In the genomic region with DNA sequence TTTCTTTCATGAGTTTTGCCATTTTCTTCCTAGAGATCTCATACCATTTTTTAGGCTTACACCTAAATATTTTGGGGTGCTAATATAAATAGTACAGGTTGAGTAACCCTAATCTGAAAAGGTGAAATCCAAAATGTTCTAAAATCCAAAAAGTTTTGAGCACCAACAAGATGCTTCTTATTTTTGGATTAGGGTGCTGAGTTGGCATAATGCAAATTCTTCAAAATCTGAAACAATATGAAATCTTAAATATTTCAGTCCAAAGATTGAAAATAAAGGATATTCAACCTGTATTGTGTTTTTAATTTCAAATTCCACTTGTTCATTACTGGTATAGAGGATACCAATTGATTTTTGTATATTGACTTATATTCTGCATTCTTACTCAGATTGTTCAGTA, we compare ENCODE assay signal across 32 cellular contexts. TPM values are rescaled to one million over a fixed set of nuclear protein-coding genes. Genes with fewer than 3 reads are reported as not detected.
"Had no signal": no experiment of that assay in that cellular context is flagged by ENCODE, and none has a peak within 500 bp of the region (broad histone marks: within the 10 kb centered on the region; RNA-seq: fewer than 3 reads in every experiment).

No MANE protein-coding gene starts in this region.

- H3K27me3 ChIP-seq: MG63, Peyer's patch, SJSA1 had no signal

- H3K4me2 ChIP-seq: SK-N-SH had no signal

- DNase-seq: Kasumi-1, MG63, NCI-H1048, NCI-H1092 treated with DMSO at 0.1 percent for 48 hours, NCI-H1105 treated with DMSO at 0.1 percent for 48 hours, NCI-H1417, NCI-H1436, NCI-H146, NCI-H1694, NCI-H187, NCI-H1930, NCI-H2029 treated with DMSO at 0.1 percent for 48 hours, NCI-H2081 treated with DMSO at 0.1 percent for 48 hours, NCI-H2107, NCI-H2171, NCI-H226, NCI-H446 treated with DMSO at 0.1 percent for 48 hours, NCI-H510A, NCI-H524, NCI-H526, NCI-H69, NCI-H748 treated with DMSO at 0.1 percent for 48 hours, NCI-H82, Peyer's patch, Right ventricle myocardium superior, RPMI8226, SHP77 treated with DMSO at 0.1 percent for 48 hours, SK-N-SH, SW 1271, T-helper 1 cell had no signal

- H3K4me1 ChIP-seq: Peyer's patch, SJSA1 had no signal

- H3K9me2 ChIP-seq: SK-N-SH had no signal

- H3K27ac ChIP-seq: Peyer's patch, SJSA1 had no signal

- H3K9me3 ChIP-seq: MG63, Peyer's patch, SJSA1, SK-N-SH had no signal

- H3K36me3 ChIP-seq: MG63, Peyer's patch, SJSA1 had no signal

- H3K4me3 ChIP-seq: MG63, Peyer's patch, SJSA1 had no signal

RNA-seq across cellular contexts. Expression of a gene that starts 51.1 kb away (rescaled TPM):
- total RNA-seq: OCI-LY7, SJSA1 had no signal
